14 cellular contexts compared by ENCODE assay signal in genomic region chr7:126659124-126659523, GRCh38.
DNase-seq lines count a peak whose midpoint lies in the region; ATAC-seq, FAIRE-seq and TF ChIP-seq lines count a peak whose summit lies in the region.
"Had no signal": no experiment of that assay in that cellular context is flagged by ENCODE, and none has a peak within 500 bp of the region (broad histone marks: within the 10 kb centered on the region; RNA-seq: fewer than 3 reads in every experiment).

No MANE protein-coding gene starts in this region.

- H3K9me3 ChIP-seq in right lobe of liver (no peaks in the 10 kb centered on the region), small intestine (ENCODE audit: control insufficient read depth, low read depth) (peaks cover 2% of the 10 kb centered on the region)
- H3K9me3 ChIP-seq: BLaER1 treated with 17β-estradiol and CSF1 and Interleukin-3, amounts not matched to agents 10 nM and 100 nM; Peyer's patch had no signal

- H3K36me3 ChIP-seq in right lobe of liver (no peaks in the 10 kb centered on the region), small intestine (ENCODE audit: control insufficient read depth in 2 of 2, insufficient read depth in 2 of 2, low read length in 2 of 2) (no peaks in the 10 kb centered on the region)
- H3K36me3 ChIP-seq: BLaER1 treated with 17β-estradiol and CSF1 and Interleukin-3, amounts not matched to agents 10 nM and 100 nM; Peyer's patch had no signal

- H3K4me3 Mint-ChIP-seq in IgD-negative memory B cell, result peak overlapping the region; percentile 52 to 96 (median 78)

- H3K36me3 Mint-ChIP-seq in IgD-negative memory B cell, result peaks cover 3% of the 10 kb centered on the region

- peak; percentile 15 for DNase-seq in GM18507 (ENCODE audit: extremely low spot score, insufficient read length, low read depth)
- DNase-seq in head of caudate nucleus, result no peak
- DNase-seq in right lobe of liver, result no peak
- DNase-seq in small intestine, result no peak
- DNase-seq in mesenteric fat pad (ENCODE audit: low spot score), result no peak
- DNase-seq: activated naive CD4-positive, alpha-beta T cell treated with Interleukin-2 at 50 U/mL for 16 hours; left colon; NCI-H187 treated with DMSO at 0.1 percent for 48 hours; Peyer's patch had no signal

- H3K4me1 Mint-ChIP-seq in IgD-negative memory B cell, result peaks cover 35 to 41% (median 36%) of the 10 kb centered on the region in 3 donors

- H3K4me3 ChIP-seq in right lobe of liver (no peak overlapping the region), small intestine (ENCODE audit: low read depth in 1 of 2, low read length in 2 of 2) (no peak overlapping the region)
- H3K4me3 ChIP-seq: BLaER1 treated with 17β-estradiol and CSF1 and Interleukin-3, amounts not matched to agents 10 nM and 100 nM; Peyer's patch had no signal

- ATAC-seq in GM21360 (IDR thresholded peaks at IDR 0.05; ENCODE audit: unreplicated experiment) (peak; percentile 79), HG02970 (IDR thresholded peaks at IDR 0.05; ENCODE audit: low FRiP score, unreplicated experiment) (peak; percentile 83), right lobe of liver (no peak)
- ATAC-seq: left colon had no signal

- no peaks in the 10 kb centered on the region for H3K4me1 ChIP-seq in right lobe of liver
- H3K4me1 ChIP-seq in small intestine (ENCODE audit: control insufficient read depth in 2 of 2, insufficient read depth in 1 of 2, low read depth in 1 of 2, low read length in 1 of 2), result no peaks in the 10 kb centered on the region

- no peaks in the 10 kb centered on the region for H3K27me3 Mint-ChIP-seq in IgD-negative memory B cell

- no peak for TF ChIP-seq CTCF in right lobe of liver (IDR thresholded peaks at IDR 0.05)

- H3K27me3 ChIP-seq in right lobe of liver (no peaks in the 10 kb centered on the region), small intestine (ENCODE audit: control insufficient read depth in 2 of 2, insufficient read depth in 2 of 2, low read length in 2 of 2) (no peaks in the 10 kb centered on the region)
- H3K27me3 ChIP-seq: BLaER1 treated with 17β-estradiol and CSF1 and Interleukin-3, amounts not matched to agents 10 nM and 100 nM; Peyer's patch had no signal

- peak overlapping the region; percentile 47 to 93 (median 76) for H3K27ac Mint-ChIP-seq in IgD-negative memory B cell

- 46% methylated on average over 3 of the region's 3 CpGs for WGBS in right lobe of liver (ENCODE audit: insufficient coverage, low coverage, low lambda C conversion rate, missing lambda C conversion rate)
- WGBS in small intestine, 3 donors, result 57 to 71% (median 68%) methylated on average over 3 of the region's 3 CpGs

- intact Hi-C loops in head of caudate nucleus (cut with DNase I), result no loop called here
- intact Hi-C loops in right lobe of liver (cut with DNase I), result no loop called here

- H3K27ac ChIP-seq in right lobe of liver, result no peak overlapping the region
- H3K27ac ChIP-seq in small intestine (ENCODE audit: low read depth in 1 of 2, low read length in 1 of 2), result no peak overlapping the region
- H3K27ac ChIP-seq: BLaER1 treated with 17β-estradiol and CSF1 and Interleukin-3, amounts not matched to agents 10 nM and 100 nM; Peyer's patch; VCaP had no signal

- peaks cover 0 to 1% (median 0%) of the 10 kb centered on the region in 3 donors for H3K9me3 Mint-ChIP-seq in IgD-negative memory B cell

- no peak for TF ChIP-seq POLR2A in right lobe of liver (IDR thresholded peaks at IDR 0.05)

- FAIRE-seq in GM18507 (lab: Jason Lieb, UNC) (no peak), small intestine (lab: Jason Lieb, UNC) (no peak)

Comparison
In these comparisons a context has a peak if more than half of its experiments do, and no peak if none do; other contexts are left out.
1. ATAC-seq: peak in GM21360 (single experiment) and HG02970 (single experiment); none in right lobe of liver (0 of 4).